ENCODE assay signal across 31 cellular contexts in the genomic region with DNA sequence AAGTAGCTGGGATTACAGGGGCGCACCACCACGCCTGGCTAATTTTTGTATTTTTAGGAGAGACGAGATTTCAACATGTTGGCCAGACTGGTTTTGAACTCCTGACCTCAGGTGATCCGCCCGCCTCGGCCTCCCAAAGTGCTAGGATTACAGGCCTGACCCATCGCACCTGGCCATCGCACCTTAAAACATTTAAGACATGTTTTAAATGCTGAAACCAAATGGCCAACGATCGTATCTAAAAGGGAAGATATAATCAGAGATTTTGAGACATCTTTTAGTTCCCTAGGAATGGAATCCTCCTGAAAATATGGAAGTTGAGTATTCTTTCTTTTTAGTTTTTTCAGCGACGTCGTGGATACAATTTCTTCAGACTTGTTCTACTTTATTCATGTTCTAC. TPM values are rescaled to one million over a fixed set of nuclear protein-coding genes. Genes with fewer than 3 reads are reported as not detected.
"Had no signal": no experiment of that assay in that cellular context is flagged by ENCODE, and none has a peak within 500 bp of the region (broad histone marks: within the 10 kb centered on the region; RNA-seq: fewer than 3 reads in every experiment).

No MANE protein-coding gene starts in this region.

- H3K4me3 ChIP-seq: esophagus squamous epithelium, left lung, lung, mucosa of descending colon, skin epidermis had no signal

- DNase-seq: activated CD4-positive, alpha-beta memory T cell treated with anti-CD3 and anti-CD28 coated beads for 36 hours; activated CD4-positive, alpha-beta T cell treated with anti-CD3 and anti-CD28 coated beads, Interleukin-2, amount 10 ng/mL, durations not matched to agents 24 days and 14 days; activated CD4-positive, CD25-positive, alpha-beta regulatory T cell treated with anti-CD3 and anti-CD28 coated beads, Interleukin-2, amount 50 U/mL, for 72 hours; activated naive CD4-positive, alpha-beta T cell; activated T-cell treated with anti-CD3 and anti-CD28 coated beads for 4 hours; activated T-cell treated with anti-CD3 and anti-CD28 coated beads, Interleukin-2, amount 50 U/mL, for 72 hours; effector CD8-positive, alpha-beta T cell; esophagus squamous epithelium; naive B cell; nephron progenitor cell; stimulated activated CD4-positive, alpha-beta T cell treated with anti-CD3 and anti-CD28 coated beads, Interleukin-12 subunit alpha, Interleukin-12 subunit beta, amount 100 ng/mL, for 4 hours; stimulated activated CD4-positive, alpha-beta T cell treated with anti-CD3 and anti-CD28 coated beads, Interleukin-4, amount 100 ng/mL, for 1 hour; stimulated activated naive CD8-positive, alpha-beta T cell treated with anti-CD3 and anti-CD28 coated beads, Interleukin-15, Interleukin-2, amounts not matched to agents 100 U/mL and 50 U/mL, for 24 hours; T-helper 9 cell; WERI-Rb-1 had no signal

- H3K36me3 ChIP-seq: esophagus squamous epithelium, left lung, neutrophil, WERI-Rb-1 had no signal

- H3K9me3 ChIP-seq: esophagus squamous epithelium, left lung, mucosa of descending colon, neutrophil had no signal

- ATAC-seq: activated T-cell treated with anti-CD3 and anti-CD28 coated beads, Interleukin-2, amount 50 U/mL, for 72 hours; sciatic nerve; stimulated activated naive CD8-positive, alpha-beta T cell treated with anti-CD3 and anti-CD28 coated beads, Interleukin-15, Interleukin-2, amounts not matched to agents 100 U/mL and 50 U/mL, for 24 hours had no signal

- H3K36me3 Mint-ChIP-seq: activated CD4-positive, alpha-beta memory T cell treated with anti-CD3 and anti-CD28 coated beads for 36 hours; activated naive CD8-positive, alpha-beta T cell had no signal

- H3K4me1 Mint-ChIP-seq: central memory CD8-positive, alpha-beta T cell had no signal

- H3K27ac Mint-ChIP-seq: activated CD4-positive, alpha-beta memory T cell treated with anti-CD3 and anti-CD28 coated beads for 36 hours; activated CD4-positive, alpha-beta T cell treated with anti-CD3 and anti-CD28 coated beads, Interleukin-2, amount 10 ng/mL, durations not matched to agents 24 days and 14 days; activated naive CD8-positive, alpha-beta T cell; activated T-cell treated with anti-CD3 and anti-CD28 coated beads, Interleukin-2, amount 50 U/mL, for 72 hours; nephron progenitor cell had no signal

- H3K27ac ChIP-seq: epithelial cell of prostate, left lung, neutrophil, skin epidermis, WERI-Rb-1 had no signal

- H3K9me3 Mint-ChIP-seq: activated CD4-positive, alpha-beta memory T cell treated with anti-CD3 and anti-CD28 coated beads for 36 hours; central memory CD8-positive, alpha-beta T cell had no signal

- H3K4me3 Mint-ChIP-seq: activated CD4-positive, alpha-beta memory T cell treated with anti-CD3 and anti-CD28 coated beads for 36 hours; activated CD4-positive, alpha-beta T cell treated with anti-CD3 and anti-CD28 coated beads, Interleukin-2, amount 10 ng/mL, durations not matched to agents 24 days and 14 days; activated naive CD8-positive, alpha-beta T cell; activated T-cell treated with anti-CD3 and anti-CD28 coated beads, Interleukin-2, amount 50 U/mL, for 72 hours; central memory CD8-positive, alpha-beta T cell; naive B cell; nephron progenitor cell had no signal

- H3K27me3 ChIP-seq: esophagus squamous epithelium had no signal

RNA-seq across cellular contexts. Expression of a gene that starts 21.8 kb away (rescaled TPM):
- total RNA-seq: activated CD4-positive, alpha-beta T cell treated with anti-CD3 and anti-CD28 coated beads, Interleukin-2, amount 10 ng/mL, durations not matched to agents 24 days and 14 days; bronchial epithelial cell; dermis microvascular lymphatic vessel endothelial cell; frontal cortex; osteocyte; progenitor cell of endocrine pancreas; renal cortical epithelial cell; T-helper 1 cell treated with Interleukin-12 subunit alpha and Interleukin-12 subunit beta and Interleukin-4 antibody, amounts not matched to agents 30 ng/mL and 1 ng/mL, for 36 hours had no signal

RNA-seq across cellular contexts. Expression of a gene that starts 46.5 kb away (rescaled TPM):
- total RNA-seq: bronchial epithelial cell, frontal cortex had no signal
